34 cellular contexts compared by ENCODE assay signal in the genomic region with DNA sequence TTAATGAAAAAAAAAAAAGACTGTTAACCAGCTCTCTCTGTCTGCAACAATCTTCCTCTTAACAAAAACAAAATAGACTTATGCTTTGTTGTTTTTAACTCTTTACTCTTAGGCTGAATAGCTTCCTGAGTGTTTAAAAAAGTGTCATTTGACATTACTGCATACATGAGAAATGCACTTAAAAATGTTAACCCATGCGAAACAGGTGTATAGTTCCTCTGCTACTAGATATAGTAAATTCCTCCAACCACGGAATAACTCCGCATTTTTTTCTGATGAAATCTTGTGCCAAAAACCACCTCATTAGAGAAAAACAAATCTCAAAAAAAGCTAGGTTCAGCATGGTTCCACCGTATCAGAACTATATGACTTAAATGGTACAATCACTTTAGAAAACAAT.
"Had no signal": no experiment of that assay in that cellular context is flagged by ENCODE, and none has a peak within 500 bp of the region (broad histone marks: within the 10 kb centered on the region; RNA-seq: fewer than 3 reads in every experiment).

No MANE protein-coding gene starts in this region.

- FAIRE-seq: bronchial epithelial cell, frontal cortex had no signal

- H3K9me3 ChIP-seq: heart left ventricle had no signal

- ATAC-seq: activated CD4-positive, alpha-beta T cell treated with anti-CD3 and anti-CD28 coated beads for 36 hours; activated CD8-positive, alpha-beta memory T cell treated with anti-CD3 and anti-CD28 coated beads, Interleukin-2, amount 10 ng/mL, durations not matched to agents 7 days and 5 days; activated CD8-positive, alpha-beta T cell treated with anti-CD3 and anti-CD28 coated beads, Interleukin-2, amount 10 ng/mL, durations not matched to agents 7 days and 5 days; activated naive CD8-positive, alpha-beta T cell treated with anti-CD3 and anti-CD28 coated beads, Interleukin-2, amount 50 U/mL, for 24 hours; esophagus mucosa; heart left ventricle had no signal

- H3K27ac Mint-ChIP-seq: activated CD4-positive, alpha-beta memory T cell treated with anti-CD3 and anti-CD28 coated beads for 36 hours; activated CD4-positive, alpha-beta T cell treated with anti-CD3 and anti-CD28 coated beads for 36 hours; activated CD4-positive, alpha-beta T cell treated with anti-CD3 and anti-CD28 coated beads, Interleukin-2, amount 10 ng/mL, durations not matched to agents 24 days and 14 days; activated CD8-positive, alpha-beta memory T cell treated with anti-CD3 and anti-CD28 coated beads, Interleukin-2, amount 10 ng/mL, durations not matched to agents 7 days and 5 days; activated CD8-positive, alpha-beta T cell treated with anti-CD3 and anti-CD28 coated beads, Interleukin-2, amount 10 ng/mL, durations not matched to agents 7 days and 5 days; activated naive CD4-positive, alpha-beta T cell treated with anti-CD3 and anti-CD28 coated beads for 36 hours; activated naive CD4-positive, alpha-beta T cell treated with anti-CD3 and anti-CD28 coated beads, Interleukin-2, amount 50 U/mL, for 24 hours; activated naive CD8-positive, alpha-beta T cell treated with anti-CD3 and anti-CD28 coated beads for 36 hours; activated naive CD8-positive, alpha-beta T cell treated with anti-CD3 and anti-CD28 coated beads, Interleukin-2, amount 50 U/mL, for 24 hours; activated T-helper 1 cell treated with anti-CD3 and anti-CD28 coated beads, Interleukin-12 subunit alpha, Interleukin-12 subunit beta, Interleukin-2, Interleukin-4 antibody, amounts not matched to agents 30 ng/mL and 10 ng/mL and 1 ng/mL, durations not matched to agents 14 hours and 24 hours and 36 hours; activated T-helper 2 cell treated with anti-CD3 and anti-CD28 coated beads, Interferon-gamma antibody, Interleukin-2, Interleukin-4, amounts not matched to agents 10 μg/mL and 5 μg/mL and 100 μg/mL, durations not matched to agents 14 hours and 24 hours and 36 hours; dendritic cell treated with granulocyte-macrophage colony-stimulating factor and Interleukin-4, amounts not matched to agents 40 ng/mL and 50 ng/mL, for 4 days; endodermal cell had no signal

- H3K4me3 Mint-ChIP-seq: activated CD4-positive, alpha-beta memory T cell treated with anti-CD3 and anti-CD28 coated beads for 36 hours; activated CD4-positive, alpha-beta T cell treated with anti-CD3 and anti-CD28 coated beads for 36 hours; activated CD4-positive, alpha-beta T cell treated with anti-CD3 and anti-CD28 coated beads, Interleukin-2, amount 10 ng/mL, durations not matched to agents 24 days and 14 days; activated CD8-positive, alpha-beta memory T cell treated with anti-CD3 and anti-CD28 coated beads, Interleukin-2, amount 10 ng/mL, durations not matched to agents 7 days and 5 days; activated CD8-positive, alpha-beta T cell treated with anti-CD3 and anti-CD28 coated beads, Interleukin-2, amount 10 ng/mL, durations not matched to agents 7 days and 5 days; activated naive CD4-positive, alpha-beta T cell treated with anti-CD3 and anti-CD28 coated beads for 36 hours; activated naive CD4-positive, alpha-beta T cell treated with anti-CD3 and anti-CD28 coated beads, Interleukin-2, amount 50 U/mL, for 24 hours; activated naive CD8-positive, alpha-beta T cell treated with anti-CD3 and anti-CD28 coated beads for 36 hours; activated naive CD8-positive, alpha-beta T cell treated with anti-CD3 and anti-CD28 coated beads, Interleukin-2, amount 50 U/mL, for 24 hours; activated T-helper 1 cell treated with anti-CD3 and anti-CD28 coated beads, Interleukin-12 subunit alpha, Interleukin-12 subunit beta, Interleukin-2, Interleukin-4 antibody, amounts not matched to agents 30 ng/mL and 10 ng/mL and 1 ng/mL, durations not matched to agents 14 hours and 24 hours and 36 hours; brain; central memory CD8-positive, alpha-beta T cell; dendritic cell treated with granulocyte-macrophage colony-stimulating factor and Interleukin-4, amounts not matched to agents 40 ng/mL and 50 ng/mL, for 4 days; endodermal cell had no signal

- H3K27me3 Mint-ChIP-seq: activated CD4-positive, alpha-beta memory T cell treated with anti-CD3 and anti-CD28 coated beads for 36 hours; activated CD4-positive, alpha-beta T cell treated with anti-CD3 and anti-CD28 coated beads for 36 hours; activated CD4-positive, alpha-beta T cell treated with anti-CD3 and anti-CD28 coated beads, Interleukin-2, amount 10 ng/mL, durations not matched to agents 24 days and 14 days; activated CD8-positive, alpha-beta memory T cell treated with anti-CD3 and anti-CD28 coated beads, Interleukin-2, amount 10 ng/mL, durations not matched to agents 7 days and 5 days; activated naive CD4-positive, alpha-beta T cell treated with anti-CD3 and anti-CD28 coated beads, Interleukin-2, amount 50 U/mL, for 24 hours; activated naive CD8-positive, alpha-beta T cell treated with anti-CD3 and anti-CD28 coated beads for 36 hours; activated naive CD8-positive, alpha-beta T cell treated with anti-CD3 and anti-CD28 coated beads, Interleukin-2, amount 50 U/mL, for 24 hours; brain; central memory CD8-positive, alpha-beta T cell; dendritic cell treated with granulocyte-macrophage colony-stimulating factor and Interleukin-4, amounts not matched to agents 40 ng/mL and 50 ng/mL, for 4 days had no signal

- H3K4me1 ChIP-seq: heart left ventricle had no signal

- H3K4me1 Mint-ChIP-seq: activated CD4-positive, alpha-beta T cell treated with anti-CD3 and anti-CD28 coated beads for 36 hours; activated CD4-positive, alpha-beta T cell treated with anti-CD3 and anti-CD28 coated beads, Interleukin-2, amount 10 ng/mL, durations not matched to agents 24 days and 14 days; activated CD8-positive, alpha-beta memory T cell treated with anti-CD3 and anti-CD28 coated beads, Interleukin-2, amount 10 ng/mL, durations not matched to agents 7 days and 5 days; activated naive CD4-positive, alpha-beta T cell treated with anti-CD3 and anti-CD28 coated beads, Interleukin-2, amount 50 U/mL, for 24 hours; activated naive CD8-positive, alpha-beta T cell treated with anti-CD3 and anti-CD28 coated beads for 36 hours; activated naive CD8-positive, alpha-beta T cell treated with anti-CD3 and anti-CD28 coated beads, Interleukin-2, amount 50 U/mL, for 24 hours; central memory CD8-positive, alpha-beta T cell; endodermal cell had no signal

- H3K9me3 Mint-ChIP-seq: activated CD4-positive, alpha-beta memory T cell treated with anti-CD3 and anti-CD28 coated beads for 36 hours; activated CD4-positive, alpha-beta T cell treated with anti-CD3 and anti-CD28 coated beads, Interleukin-2, amount 10 ng/mL, durations not matched to agents 24 days and 14 days; activated naive CD4-positive, alpha-beta T cell treated with anti-CD3 and anti-CD28 coated beads for 36 hours; activated naive CD4-positive, alpha-beta T cell treated with anti-CD3 and anti-CD28 coated beads, Interleukin-2, amount 50 U/mL, for 24 hours; activated naive CD8-positive, alpha-beta T cell treated with anti-CD3 and anti-CD28 coated beads, Interleukin-2, amount 50 U/mL, for 24 hours; activated T-helper 1 cell treated with anti-CD3 and anti-CD28 coated beads, Interleukin-12 subunit alpha, Interleukin-12 subunit beta, Interleukin-2, Interleukin-4 antibody, amounts not matched to agents 30 ng/mL and 10 ng/mL and 1 ng/mL, durations not matched to agents 14 hours and 24 hours and 36 hours; activated T-helper 2 cell treated with anti-CD3 and anti-CD28 coated beads, Interferon-gamma antibody, Interleukin-2, Interleukin-4, amounts not matched to agents 10 μg/mL and 5 μg/mL and 100 μg/mL, durations not matched to agents 14 hours and 24 hours and 36 hours; dendritic cell treated with granulocyte-macrophage colony-stimulating factor and Interleukin-4, amounts not matched to agents 40 ng/mL and 50 ng/mL, for 4 days; endodermal cell had no signal

- H3K36me3 Mint-ChIP-seq: activated CD4-positive, alpha-beta memory T cell treated with anti-CD3 and anti-CD28 coated beads for 36 hours; activated CD8-positive, alpha-beta memory T cell treated with anti-CD3 and anti-CD28 coated beads, Interleukin-2, amount 10 ng/mL, durations not matched to agents 7 days and 5 days; activated naive CD4-positive, alpha-beta T cell treated with anti-CD3 and anti-CD28 coated beads, Interleukin-2, amount 50 U/mL, for 24 hours; activated naive CD8-positive, alpha-beta T cell treated with anti-CD3 and anti-CD28 coated beads for 36 hours had no signal

- DNase-seq: activated CD4-positive, alpha-beta memory T cell treated with anti-CD3 and anti-CD28 coated beads for 36 hours; activated CD4-positive, alpha-beta T cell treated with anti-CD3 and anti-CD28 coated beads for 36 hours; activated CD4-positive, alpha-beta T cell treated with anti-CD3 and anti-CD28 coated beads, Interleukin-2, amount 10 ng/mL, durations not matched to agents 24 days and 14 days; activated CD4-positive, CD25-positive, alpha-beta regulatory T cell; activated CD4-positive, CD25-positive, alpha-beta regulatory T cell treated with anti-CD3 and anti-CD28 coated beads, Interleukin-2, amount 50 U/mL, for 72 hours; activated CD8-positive, alpha-beta memory T cell treated with anti-CD3 and anti-CD28 coated beads, Interleukin-2, amount 10 ng/mL, durations not matched to agents 7 days and 5 days; activated CD8-positive, alpha-beta memory T cell treated with anti-CD3 and anti-CD28 coated beads, Interleukin-2, amount 50 U/mL, for 4 hours; activated CD8-positive, alpha-beta T cell treated with anti-CD3 and anti-CD28 coated beads, Interleukin-2, amount 10 ng/mL, durations not matched to agents 7 days and 5 days; activated effector memory CD4-positive, alpha-beta T cell treated with anti-CD3 and anti-CD28 coated beads, Interleukin-2, amount 50 U/mL, for 16 hours; activated naive CD4-positive, alpha-beta T cell treated with anti-CD3 and anti-CD28 coated beads for 36 hours; activated naive CD8-positive, alpha-beta T cell treated with anti-CD3 and anti-CD28 coated beads for 36 hours; activated naive CD8-positive, alpha-beta T cell treated with anti-CD3 and anti-CD28 coated beads, Interleukin-2, amount 50 U/mL, for 24 hours; activated T-cell treated with anti-CD3 and anti-CD28 coated beads, Interleukin-2, amount 50 U/mL, for 1 hour; activated T-cell treated with anti-CD3 and anti-CD28 coated beads, Interleukin-2, amount 50 U/mL, for 48 hours; amygdala; aorta; dorsolateral prefrontal cortex; effector memory CD4-positive, alpha-beta T cell; endodermal cell; foreskin fibroblast; glutamatergic neuron; heart left ventricle; T-helper 2 cell had no signal

- H3K27me3 ChIP-seq: adrenal gland, dorsolateral prefrontal cortex, heart left ventricle had no signal

- H3K27ac ChIP-seq: adrenal gland, coronary artery, dorsolateral prefrontal cortex, heart left ventricle had no signal

- H3K36me3 ChIP-seq: adrenal gland, heart left ventricle had no signal

- H3K4me3 ChIP-seq: adrenal gland, coronary artery, dorsolateral prefrontal cortex, heart left ventricle had no signal
